16 cellular contexts compared by ENCODE assay signal in the genomic region with DNA sequence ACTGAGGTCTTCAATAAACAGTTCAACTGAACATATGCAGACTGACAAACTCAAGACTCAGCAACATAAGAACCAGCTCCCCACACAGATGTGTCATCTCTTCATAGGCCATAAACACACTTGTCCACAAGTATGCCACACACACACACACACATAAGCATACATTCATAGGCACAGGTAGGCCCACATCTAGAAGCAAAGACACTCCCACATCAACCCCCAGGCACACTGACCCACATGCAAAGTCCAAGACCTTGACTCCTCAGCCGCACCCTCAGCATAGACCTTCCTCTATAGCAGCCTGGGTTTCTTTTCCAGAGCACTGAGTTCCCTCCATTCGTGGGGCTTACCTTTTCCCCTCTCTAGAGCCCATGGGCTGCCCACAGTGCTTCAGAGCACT. TPM values are rescaled to one million over a fixed set of nuclear protein-coding genes. Genes with fewer than 3 reads are reported as not detected.
DNase-seq lines count a peak whose midpoint lies in the region; ATAC-seq, FAIRE-seq and TF ChIP-seq lines count a peak whose summit lies in the region.
"Had no signal": no experiment of that assay in that cellular context is flagged by ENCODE, and none has a peak within 500 bp of the region (broad histone marks: within the 10 kb centered on the region; RNA-seq: fewer than 3 reads in every experiment).

No MANE protein-coding gene starts in this region.

- H3K4me3 ChIP-seq in bronchial epithelial cell (ENCODE audit: low read depth, low read length): peak overlapping the region; percentile 85
- H3K4me3 ChIP-seq in right lobe of liver: peak overlapping the region; percentile 58 to 71 (median 66)
- H3K4me3 ChIP-seq in suprapubic skin: peak overlapping the region; percentile 52
- no peak overlapping the region for H3K4me3 ChIP-seq in esophagus muscularis mucosa
- H3K4me3 ChIP-seq: MG63 had no signal

- peaks cover 0 to 37% (median 18%) of the 10 kb centered on the region in 4 donors for H3K4me1 ChIP-seq in right lobe of liver
- H3K4me1 ChIP-seq in suprapubic skin: peaks cover 59% of the 10 kb centered on the region
- H3K4me1 ChIP-seq in esophagus muscularis mucosa: peaks cover 4 to 11% (median 9%) of the 10 kb centered on the region in 4 donors
- H3K4me1 ChIP-seq: BE2C had no signal

- H3K36me3 ChIP-seq in bronchial epithelial cell (ENCODE audit: control insufficient read depth, insufficient read depth, low read length) (peaks cover 10% of the 10 kb centered on the region), right lobe of liver (no peaks in the 10 kb centered on the region), suprapubic skin (no peaks in the 10 kb centered on the region), esophagus muscularis mucosa (no peaks in the 10 kb centered on the region)
- H3K36me3 ChIP-seq: BE2C, MG63 had no signal

- TF ChIP-seq EP300 in suprapubic skin (IDR thresholded peaks at IDR 0.05): no peak
- TF ChIP-seq EP300 in esophagus muscularis mucosa (IDR thresholded peaks at IDR 0.05): no peak

- H3K27ac ChIP-seq in right lobe of liver (peak overlapping the region; percentile 43 to 91 (median 84)), suprapubic skin (peak overlapping the region; percentile 94), esophagus muscularis mucosa (replicated peaks in 1 of 4) (no peak overlapping the region)

- intact Hi-C loops in right lobe of liver (cut with DNase I) (no loop called here), esophagus muscularis mucosa (cut with DNase I) (no loop called here)

- TF ChIP-seq POLR2A in right lobe of liver (IDR thresholded peaks at IDR 0.05) (no peak), suprapubic skin (IDR thresholded peaks at IDR 0.05) (no peak), esophagus muscularis mucosa (IDR thresholded peaks at IDR 0.05; ENCODE audit: low read depth) (no peak)

- H3K9me3 ChIP-seq in right lobe of liver (no peaks in the 10 kb centered on the region), suprapubic skin (no peaks in the 10 kb centered on the region), esophagus muscularis mucosa (no peaks in the 10 kb centered on the region)
- H3K9me3 ChIP-seq: BE2C, MG63, SK-N-SH had no signal

- 14% methylated on average over 2 of the region's 2 CpGs for WGBS in right lobe of liver (ENCODE audit: insufficient coverage, low coverage, low lambda C conversion rate, missing lambda C conversion rate)
- WGBS in suprapubic skin: 54% methylated on average over 2 of the region's 2 CpGs
- WGBS in esophagus muscularis mucosa: 92% methylated on average over 2 of the region's 2 CpGs

- peak in 2 of 4 donors; percentile 15 to 18 for ATAC-seq in right lobe of liver

- FAIRE-seq in bronchial epithelial cell (lab: Jason Lieb, UNC): peak; percentile 95
- FAIRE-seq: endothelial cell of umbilical vein had no signal

- DNase-seq in HuH-7 (ENCODE audit: low spot score) (peak; percentile 40), bronchial epithelial cell (ENCODE audit: low read depth) (peak; percentile 90), right lobe of liver (peak in 1 of 3 donors; percentile 72), suprapubic skin (ENCODE audit: low spot score in 2 of 2) (no peak), esophagus muscularis mucosa (ENCODE audit: extremely low spot score) (no peak), NCI-H1092 (lab: John Stamatoyannopoulos, UW) (no peak)
- DNase-seq in stimulated activated CD4-positive, alpha-beta T cell treated with anti-CD3 and anti-CD28 coated beads, Interleukin-2, amount 100 ng/mL, for 48 hours: no peak
- DNase-seq in stimulated activated CD4-positive, alpha-beta T cell treated with anti-CD3 and anti-CD28 coated beads, Interleukin-12 subunit alpha, Interleukin-12 subunit beta, amount 100 ng/mL, for 4 hours: no peak
- DNase-seq: activated naive CD4-positive, alpha-beta T cell treated with anti-CD3 and anti-CD28 coated beads, Interleukin-2, amount 10 ng/mL, durations not matched to agents 7 days and 5 days; BE2C; caudate nucleus; HCEC 1CT; MG63; SK-N-SH; stimulated activated CD4-positive, alpha-beta T cell treated with anti-CD3 and anti-CD28 coated beads, Interleukin-4, amount 100 ng/mL, for 1 hour had no signal

- TF ChIP-seq CTCF in bronchial epithelial cell (IDR thresholded peaks at IDR 0.05; ENCODE audit: insufficient read depth, low read length, severe bottlenecking): no peak
- TF ChIP-seq CTCF in right lobe of liver (IDR thresholded peaks at IDR 0.05): no peak
- TF ChIP-seq CTCF in suprapubic skin (IDR thresholded peaks at IDR 0.05): no peak
- TF ChIP-seq CTCF in esophagus muscularis mucosa (IDR thresholded peaks at IDR 0.05): no peak

- H3K27me3 ChIP-seq in bronchial epithelial cell (ENCODE audit: control insufficient read depth, insufficient read depth, low read length) (no peaks in the 10 kb centered on the region), right lobe of liver (no peaks in the 10 kb centered on the region), suprapubic skin (peaks cover 22% of the 10 kb centered on the region), esophagus muscularis mucosa (peaks cover 0 to 50% (median 20%) of the 10 kb centered on the region in 4 donors)
- H3K27me3 ChIP-seq: BE2C, MG63 had no signal

RNA-seq across cellular contexts. Expression of a gene that starts 1.4 kb away (rescaled TPM):
- total RNA-seq in bronchial epithelial cell (156 and 220 TPM in 2 replicates), right lobe of liver (10 to 100 TPM; 12.2 to 26.7 (median 19.4) TPM), suprapubic skin (100 to 1,000 TPM; 175 to 303 (median 218) TPM), esophagus muscularis mucosa (under 1 TPM in 1 of 4 donors, not detected in 3; 0.17 TPM)
- total RNA-seq: endothelial cell of umbilical vein had no signal

RNA-seq across cellular contexts. Expression of a gene that starts 20.2 kb away (rescaled TPM):
- total RNA-seq in bronchial epithelial cell (0.26 and 2.0 TPM in 2 replicates), right lobe of liver (1 to 10 TPM in 1 of 6 experiments, under 1 TPM in 2, not detected in 3; 0.18 to 1.1 (median 0.24) TPM), suprapubic skin (10 to 100 TPM in 3 of 4 donors, 1 to 10 TPM in 1; 7.9 to 54.6 (median 19.0) TPM), esophagus muscularis mucosa (1 to 10 TPM in 1 of 4 donors, under 1 TPM in 1, not detected in 2; 0.83 to 2.0 TPM)
- total RNA-seq: endothelial cell of umbilical vein had no signal

RNA-seq across cellular contexts. Expression of a gene that starts 23.9 kb away (rescaled TPM):
- total RNA-seq in bronchial epithelial cell (under 0.01 TPM in 1 of 2 replicates, not detected in the other), right lobe of liver (1 to 10 TPM in 1 of 6 experiments, under 1 TPM in 2, not detected in 3; 0.26 to 2.0 (median 0.37) TPM), suprapubic skin (under 1 TPM in 2 of 4 donors, not detected in 2; 0.23 to 0.44 TPM), esophagus muscularis mucosa (under 1 TPM in 1 of 4 donors, not detected in 3; 0.06 TPM)
- total RNA-seq: endothelial cell of umbilical vein had no signal

Comparison
In these comparisons a context has a peak if more than half of its experiments do, and no peak if none do; other contexts are left out.
1. DNase-seq: peak in HuH-7 (single experiment) and bronchial epithelial cell (single experiment); none in suprapubic skin (0 of 2), stimulated activated CD4-positive, alpha-beta T cell treated with anti-CD3 and anti-CD28 coated beads, Interleukin-2, amount 100 ng/mL, for 48 hours (0 of 2), stimulated activated CD4-positive, alpha-beta T cell treated with anti-CD3 and anti-CD28 coated beads, Interleukin-12 subunit alpha, Interleukin-12 subunit beta, amount 100 ng/mL, for 4 hours (single experiment), esophagus muscularis mucosa (single experiment) and NCI-H1092 (single experiment).
2. H3K4me3 ChIP-seq: peak in bronchial epithelial cell (single experiment), right lobe of liver (3 of 3) and suprapubic skin (single experiment); none in esophagus muscularis mucosa (0 of 4).
3. H3K27ac ChIP-seq: peak in right lobe of liver (3 of 3) and suprapubic skin (single experiment); none in esophagus muscularis mucosa (0 of 4).
4. RNA of a gene that starts 1.4 kb away (total RNA-seq): 175 to 303 TPM in suprapubic skin, 156 to 220 TPM in bronchial epithelial cell and 12.2 to 26.7 TPM in right lobe of liver; 0.17 TPM in esophagus muscularis mucosa; every median in the first group is over 10 times any median in the second.